Comparison of ENCODE assay signal across 8 cellular contexts in genomic region chr20:3237958-3238615, GRCh38. TPM values are rescaled to one million over a fixed set of nuclear protein-coding genes. Genes with fewer than 3 reads are reported as not detected.
A peak's percentile ranks its signal among the peaks of the same experiment; 100 is the strongest.
DNase-seq lines count a peak whose midpoint lies in the region; ATAC-seq and TF ChIP-seq lines count a peak whose summit lies in the region.

No MANE protein-coding gene starts in this region.

- TF ChIP-seq CTCF in BJ (IDR thresholded peaks at IDR 0.05; ENCODE audit: insufficient read depth, low read depth, low read length) (no peak), chondrocyte (IDR thresholded peaks at IDR 0.05) (peak; percentile 13)

- POLR2A ChIA-PET in BJ (lab: Charles Lee): no interaction called here

- H3K27me3 Mint-ChIP-seq in IgD-negative memory B cell (peaks cover 32% of the 10 kb centered on the region), chondrocyte (ENCODE audit: low read depth) (peaks cover 10% of the 10 kb centered on the region), naive B cell (peaks cover 22 to 69% (median 67%) of the 10 kb centered on the region in 3 donors)

- H3K4me3 Mint-ChIP-seq in IgD-negative memory B cell (peak overlapping the region; percentile 84 to 96 (median 88)), chondrocyte (ENCODE audit: unreplicated experiment) (peak overlapping the region; percentile 75), naive B cell (peak overlapping the region; percentile 78 to 88 (median 83))

- H3K36me3 Mint-ChIP-seq in IgD-negative memory B cell (no peaks in the 10 kb centered on the region), chondrocyte (ENCODE audit: low read depth) (no peaks in the 10 kb centered on the region), naive B cell (no peaks in the 10 kb centered on the region)

- no peak for DNase-seq in BJ (ENCODE audit: low read depth)
- DNase-seq in chondrocyte (ENCODE audit: low spot score): no peak
- no peak for DNase-seq in naive B cell
- no peak for DNase-seq in sciatic nerve (ENCODE audit: low spot score)
- no peak for DNase-seq in NCI-H345 (lab: John Stamatoyannopoulos, UW)
- DNase-seq in RPMI8226: no peak

- peak overlapping the region; percentile 62 for H3K4me3 ChIP-seq in BJ (ENCODE audit: low read depth, low read length)

- H3K27me3 ChIP-seq in BJ (ENCODE audit: control insufficient read depth, insufficient read depth, low read length): peaks cover 4% of the 10 kb centered on the region

- peak; percentile 8 to 22 for ATAC-seq in naive B cell (ENCODE audit: low read depth in 2 of 2)
- no peak for ATAC-seq in sciatic nerve
- ATAC-seq in GM18511 (IDR thresholded peaks at IDR 0.05; ENCODE audit: unreplicated experiment): no peak

- intact Hi-C loops in sciatic nerve (cut with DNase I): no loop called here

- H3K4me1 Mint-ChIP-seq in IgD-negative memory B cell (peaks cover 6 to 8% (median 8%) of the 10 kb centered on the region in 3 donors), chondrocyte (ENCODE audit: low read depth) (peaks cover 22% of the 10 kb centered on the region), naive B cell (peaks cover 16 to 30% (median 20%) of the 10 kb centered on the region in 3 donors)

- H3K27ac Mint-ChIP-seq in IgD-negative memory B cell: peak overlapping the region in 1 of 3 donors; percentile 57
- no peak overlapping the region for H3K27ac Mint-ChIP-seq in chondrocyte (ENCODE audit: unreplicated experiment)
- H3K27ac Mint-ChIP-seq in naive B cell: peak overlapping the region in 2 of 6 donors; percentile 2 to 42

- CTCF ChIA-PET in BJ (lab: Yijun Ruan, JAX): interaction anchor here (1.2 to 3.3 kb wide), 3 partner anchors 10 to 92 kb away, joined by 3 to 19 read pairs (median 10); no protein-coding TSS in a partner anchor

- no peaks in the 10 kb centered on the region for H3K36me3 ChIP-seq in BJ (ENCODE audit: control insufficient read depth, insufficient read depth, low read length)

- no peaks in the 10 kb centered on the region for H3K9me3 Mint-ChIP-seq in IgD-negative memory B cell
- H3K9me3 Mint-ChIP-seq in chondrocyte (ENCODE audit: low read depth): no peaks in the 10 kb centered on the region
- H3K9me3 Mint-ChIP-seq in naive B cell: no peaks in the 10 kb centered on the region

RNA-seq across cellular contexts. Expression of gene SLC4A11, which starts 0.9 kb away (rescaled TPM):
- polyA plus RNA-seq in BJ (2011; rRNA removed) (0.94 and 1.2 TPM in 2 replicates), IgD-negative memory B cell (not detected), naive B cell (ENCODE audit: low read depth in 6 of 6) (under 1 TPM in 1 of 6 donors, not detected in 5; 0.17 TPM)
- 1.8 and 2.1 TPM in 2 replicates for polyA minus RNA-seq in BJ (2011; rRNA and poly(A)+ RNA removed)
- total RNA-seq in chondrocyte (4.2 to 4.9 TPM (median 4.3 TPM) in 3 replicates), sciatic nerve (0.89 TPM)

RNA-seq across cellular contexts. Expression of gene ITPA, which starts 28.8 kb away (rescaled TPM):
- 26.6 and 35.0 TPM in 2 replicates for polyA plus RNA-seq in BJ (2011; rRNA removed)
- 9.3 and 12.4 TPM in 2 replicates for polyA minus RNA-seq in BJ (2011; rRNA and poly(A)+ RNA removed)
- 49.3 TPM for polyA plus RNA-seq in IgD-negative memory B cell
- 35.1 to 43.4 TPM (median 41.5 TPM) in 3 replicates for total RNA-seq in chondrocyte
- 10 to 100 TPM; 49.1 to 89.5 (median 75.0) TPM for polyA plus RNA-seq in naive B cell (ENCODE audit: low read depth in 6 of 6)
- 32.8 TPM for total RNA-seq in sciatic nerve

RNA-seq across cellular contexts. Expression of gene DDRGK1, which starts 33.6 kb away (rescaled TPM):
- polyA plus RNA-seq in BJ (2011; rRNA removed) (33.1 and 34.9 TPM in 2 replicates), IgD-negative memory B cell (52.1 TPM), naive B cell (ENCODE audit: low read depth in 6 of 6) (10 to 100 TPM; 33.3 to 51.0 (median 38.3) TPM)
- 10.3 and 15.2 TPM in 2 replicates for polyA minus RNA-seq in BJ (2011; rRNA and poly(A)+ RNA removed)
- total RNA-seq in chondrocyte (61.8 to 69.7 TPM (median 62.6 TPM) in 3 replicates), sciatic nerve (68.2 TPM)

Comparison
In these comparisons a context has a peak if more than half of its experiments do, and no peak if none do; other contexts are left out.
1. ATAC-seq: peak in naive B cell (2 of 2); none in sciatic nerve (single experiment) and GM18511 (single experiment).
2. Peak in every context shown above with its lines, with median percentiles within 50 percentile points of each other: H3K4me3 Mint-ChIP-seq.